ENCODE assay signal across 12 cellular contexts in genomic region chr16:57358527-57359095, GRCh38. TPM values are rescaled to one million over a fixed set of nuclear protein-coding genes. Genes with fewer than 3 reads are reported as not detected.
DNase-seq lines count a peak whose midpoint lies in the region; ATAC-seq and TF ChIP-seq lines count a peak whose summit lies in the region.
"Had no signal": no experiment of that assay in that cellular context is flagged by ENCODE, and none has a peak within 500 bp of the region (broad histone marks: within the 10 kb centered on the region; RNA-seq: fewer than 3 reads in every experiment).

CCL22 (plus strand) TSS chr16:57358783; CDS start chr16:57358817, 34 bp downstream.

- ATAC-seq in activated T-cell treated with anti-CD3 and anti-CD28 coated beads, Interleukin-2, amount 50 U/mL, for 72 hours (replicated peaks in 1 of 2) = peak; percentile 91 to 93

- peak within 1 kb of the TSS in 1 of 2 donors; percentile 6 for H3K4me3 Mint-ChIP-seq in activated T-cell treated with anti-CD3 and anti-CD28 coated beads, Interleukin-2, amount 50 U/mL, for 72 hours
- H3K4me3 Mint-ChIP-seq in activated T-cell treated with anti-CD3 and anti-CD28 coated beads, Interleukin-2, amount 50 U/mL, for 24 hours = no peak within 1 kb of the TSS
- no peak within 1 kb of the TSS for H3K4me3 Mint-ChIP-seq in H9

- H2AFZ ChIP-seq in H9 (ENCODE audit: low read length) = no peak within 1 kb of the TSS

- H3K27ac ChIP-seq in H9 (ENCODE audit: insufficient read length, low read depth, low read length) (no peak within 1 kb of the TSS), esophagus squamous epithelium (no peak within 1 kb of the TSS)
- H3K27ac ChIP-seq: VCaP had no signal

- no peak within 1 kb of the TSS for H2BK120ac ChIP-seq in H9 (ENCODE audit: low read depth, low read length, poor library complexity, severe bottlenecking)

- no peaks in the 10 kb centered on the region for H4K20me1 ChIP-seq in H9 (ENCODE audit: control insufficient read depth, insufficient read depth, insufficient read length)

- H2BK20ac ChIP-seq in H9 (ENCODE audit: low read depth, low read length, poor library complexity, severe bottlenecking) = no peak within 1 kb of the TSS

- peaks cover 2% of the 10 kb centered on the region for H3K27me3 Mint-ChIP-seq in activated T-cell treated with anti-CD3 and anti-CD28 coated beads, Interleukin-2, amount 50 U/mL, for 72 hours (ENCODE audit: low read depth)
- H3K27me3 Mint-ChIP-seq in activated T-cell treated with anti-CD3 and anti-CD28 coated beads, Interleukin-2, amount 50 U/mL, for 24 hours = no peaks in the 10 kb centered on the region
- H3K27me3 Mint-ChIP-seq in H9 (ENCODE audit: low read depth) = peaks cover 4% of the 10 kb centered on the region

- no CpG with 5 or more reads among the region's 9 CpGs for WGBS in H9 (ENCODE audit: extremely low coverage, insufficient read length, low lambda C conversion rate)
- WGBS in esophagus squamous epithelium, 2 donors = 77 to 81% methylated on average over 2 to 7 of the region's 9 CpGs

- H4K5ac ChIP-seq in H9 (ENCODE audit: insufficient read length, low read depth, low read length) = no peak within 1 kb of the TSS

- intact Hi-C loops in esophagus squamous epithelium (cut with DNase I) = no loop called here

- no peak within 1 kb of the TSS for H3K4me2 ChIP-seq in H9 (ENCODE audit: insufficient read depth, insufficient read length, low read length)

- no peak within 1 kb of the TSS for H3K23ac ChIP-seq in H9 (ENCODE audit: insufficient read length, low read depth, low read length)

- no peak within 1 kb of the TSS for H3K27ac Mint-ChIP-seq in activated T-cell treated with anti-CD3 and anti-CD28 coated beads, Interleukin-2, amount 50 U/mL, for 72 hours
- no peak within 1 kb of the TSS for H3K27ac Mint-ChIP-seq in activated T-cell treated with anti-CD3 and anti-CD28 coated beads, Interleukin-2, amount 50 U/mL, for 24 hours
- H3K27ac Mint-ChIP-seq in H9 = peak within 1 kb of the TSS in 1 of 3 experiments; percentile 64; a peak in 1 of 7 replicates

- H3K23me2 ChIP-seq in H9 (ENCODE audit: insufficient read length, low read depth, low read length, poor library complexity, severe bottlenecking) = no peaks in the 10 kb centered on the region

- H2BK12ac ChIP-seq in H9 (ENCODE audit: insufficient read length, low read depth, low read length) = no peak within 1 kb of the TSS

- H3T11ph ChIP-seq in H9 (ENCODE audit: low read length) = no peak within 1 kb of the TSS

- peak within 1 kb of the TSS; percentile 89 for H4K8ac ChIP-seq in H9 (replicated peaks; ENCODE audit: insufficient read length, low read depth, low read length)

- H3K27me3 ChIP-seq in H9 (ENCODE audit: insufficient read depth, low read length) = no peaks in the 10 kb centered on the region
- no peaks in the 10 kb centered on the region for H3K27me3 ChIP-seq in esophagus squamous epithelium

- peak within 1 kb of the TSS; percentile 31; the same call in 1 of the 2 replicates for H3K14ac ChIP-seq in H9 (ENCODE audit: insufficient read depth, low read length)

- peak; percentile 23 to 53 for DNase-seq in activated T-cell treated with anti-CD3 and anti-CD28 coated beads, Interleukin-2, amount 50 U/mL, for 72 hours
- DNase-seq in activated T-cell treated with anti-CD3 and anti-CD28 coated beads, Interleukin-2, amount 50 U/mL, for 24 hours = no peak
- DNase-seq in H9 (no peak), epidermal melanocyte (ENCODE audit: insufficient read length, low spot score) (no peak), esophagus squamous epithelium (lab: John Stamatoyannopoulos, UW) (no peak), glomerular visceral epithelial cell (ENCODE audit: extremely low spot score) (no peak)
- DNase-seq in stimulated activated CD8-positive, alpha-beta memory T cell treated with anti-CD3 and anti-CD28 coated beads, Interleukin-4, amount 100 ng/mL, for 48 hours = peak; percentile 44
- DNase-seq: NCI-H2107, right cardiac atrium had no signal

- 0 out of 2 replicates have a peak, but pooled peaks have one; percentile 13 for TF ChIP-seq POLR2A in Raji (IDR thresholded peaks at IDR 0.05; ENCODE audit: insufficient read depth, low read depth, low read length)
- TF ChIP-seq POLR2A in esophagus squamous epithelium (IDR thresholded peaks at IDR 0.05) = no peak

- H3K18ac ChIP-seq in H9 (ENCODE audit: insufficient read length, low read depth, low read length) = no peak within 1 kb of the TSS

- H3K79me1 ChIP-seq in H9 (ENCODE audit: insufficient read depth, low read depth, low read length, poor library complexity, severe bottlenecking) = no peaks in the 10 kb centered on the region

- H3K36me3 Mint-ChIP-seq in activated T-cell treated with anti-CD3 and anti-CD28 coated beads, Interleukin-2, amount 50 U/mL, for 72 hours (ENCODE audit: insufficient read depth in 2 of 2) = no peaks in the 10 kb centered on the region
- H3K36me3 Mint-ChIP-seq in activated T-cell treated with anti-CD3 and anti-CD28 coated beads, Interleukin-2, amount 50 U/mL, for 24 hours (ENCODE audit: low read depth) = no peaks in the 10 kb centered on the region
- no peaks in the 10 kb centered on the region for H3K36me3 Mint-ChIP-seq in H9 (ENCODE audit: insufficient read depth in 1 of 3, low read depth in 3 of 3)

- H3K56ac ChIP-seq in H9 (ENCODE audit: insufficient read length, low read depth, low read length) = no peak within 1 kb of the TSS

- H2BK5ac ChIP-seq in H9 (ENCODE audit: insufficient read length, low read length) = no peak within 1 kb of the TSS

- no peak within 1 kb of the TSS for H4K91ac ChIP-seq in H9 (ENCODE audit: insufficient read length, low read depth, low read length)

- H2AK5ac ChIP-seq in H9 (ENCODE audit: insufficient read length, low read length) = no peak within 1 kb of the TSS

- H3K9me3 Mint-ChIP-seq in activated T-cell treated with anti-CD3 and anti-CD28 coated beads, Interleukin-2, amount 50 U/mL, for 72 hours = no peaks in the 10 kb centered on the region
- H3K9me3 Mint-ChIP-seq in activated T-cell treated with anti-CD3 and anti-CD28 coated beads, Interleukin-2, amount 50 U/mL, for 24 hours = no peaks in the 10 kb centered on the region
- no peaks in the 10 kb centered on the region for H3K9me3 Mint-ChIP-seq in H9

- TF ChIP-seq CTCF in H9 (conservative IDR thresholded peaks at IDR 0.05) (no peak), esophagus squamous epithelium (IDR thresholded peaks at IDR 0.05) (no peak)

- H3K9ac ChIP-seq in H9 (ENCODE audit: extremely low read depth, insufficient read length, low read length) = no peak within 1 kb of the TSS

- H3K4me3 ChIP-seq in esophagus squamous epithelium = no peak within 1 kb of the TSS

- no peaks in the 10 kb centered on the region for H3K9me3 ChIP-seq in H9 (ENCODE audit: control insufficient read depth, low read depth, low read length)
- H3K9me3 ChIP-seq in esophagus squamous epithelium = no peaks in the 10 kb centered on the region

- no peak within 1 kb of the TSS for H3K4ac ChIP-seq in H9 (ENCODE audit: low read depth, low read length)

- H3K79me2 ChIP-seq in H9 (ENCODE audit: insufficient read depth, low read length) = no peaks in the 10 kb centered on the region

- H3K4me1 ChIP-seq in H9 (ENCODE audit: insufficient read depth, low read length) (no peaks in the 10 kb centered on the region), esophagus squamous epithelium (peaks cover 6 to 41% (median 13%) of the 10 kb centered on the region in 3 donors)

- no peaks in the 10 kb centered on the region for H3K36me3 ChIP-seq in esophagus squamous epithelium

- H3K4me1 Mint-ChIP-seq in activated T-cell treated with anti-CD3 and anti-CD28 coated beads, Interleukin-2, amount 50 U/mL, for 72 hours (ENCODE audit: low read depth) = peaks cover 16% of the 10 kb centered on the region
- peaks cover 12% of the 10 kb centered on the region for H3K4me1 Mint-ChIP-seq in activated T-cell treated with anti-CD3 and anti-CD28 coated beads, Interleukin-2, amount 50 U/mL, for 24 hours (ENCODE audit: low read depth)
- H3K4me1 Mint-ChIP-seq in H9 = peaks cover 0 to 4% of the 10 kb centered on the region in 2 experiments; a peak in 2 of 4 replicates

- no peak within 1 kb of the TSS for H2BK15ac ChIP-seq in H9 (ENCODE audit: low read depth, low read length)

RNA-seq across cellular contexts. Expression of gene CCL22, which starts in this region (rescaled TPM):
- 1 to 10 TPM; 4.6 to 8.0 TPM for total RNA-seq in activated T-cell treated with anti-CD3 and anti-CD28 coated beads, Interleukin-2, amount 50 U/mL, for 72 hours
- 0.09 TPM in 1 of 2 replicates, not detected in the other for total RNA-seq in H9 (2021)
- 1 to 10 TPM in 1 of 4 donors, under 1 TPM in 3; 0.09 to 1.6 (median 0.38) TPM for total RNA-seq in esophagus squamous epithelium
- total RNA-seq: temporal lobe had no signal

Comparison
In these comparisons a context has a peak if more than half of its experiments do, and no peak if none do; other contexts are left out.
1. DNase-seq: peak in activated T-cell treated with anti-CD3 and anti-CD28 coated beads, Interleukin-2, amount 50 U/mL, for 72 hours (2 of 2) and stimulated activated CD8-positive, alpha-beta memory T cell treated with anti-CD3 and anti-CD28 coated beads, Interleukin-4, amount 100 ng/mL, for 48 hours (single experiment); none in activated T-cell treated with anti-CD3 and anti-CD28 coated beads, Interleukin-2, amount 50 U/mL, for 24 hours (single experiment), H9 (single experiment), epidermal melanocyte (single experiment), esophagus squamous epithelium (single experiment) and glomerular visceral epithelial cell (single experiment).